Comparison of ENCODE assay signal across 7 cellular contexts in genomic region chr1:108889016-108889645, GRCh38. TPM values are rescaled to one million over a fixed set of nuclear protein-coding genes. Genes with fewer than 3 reads are reported as not detected.
"Had no signal": no experiment of that assay in that cellular context is flagged by ENCODE, and none has a peak within 500 bp of the region (broad histone marks: within the 10 kb centered on the region; RNA-seq: fewer than 3 reads in every experiment).

No MANE protein-coding gene starts in this region.

RNA-seq across cellular contexts. Expression of gene AKNAD1, which starts 32.2 kb away (rescaled TPM):
- total RNA-seq: activated CD4-positive, alpha-beta T cell treated with anti-CD3 and anti-CD28 coated beads, Interleukin-2, amount 10 ng/mL, durations not matched to agents 7 days and 5 days; activated CD8-positive, alpha-beta memory T cell treated with anti-CD3 and anti-CD28 coated beads, Interleukin-2, amount 10 ng/mL, durations not matched to agents 7 days and 5 days; activated CD8-positive, alpha-beta T cell treated with anti-CD3 and anti-CD28 coated beads for 36 hours; left ventricle myocardium superior; natural killer cell treated with Interleukin-12 subunit alpha and Interleukin-12 subunit beta and Interleukin-15 and Interleukin-18, amount 100 ng/mL, for 72 hours; pancreas; pulmonary artery endothelial cell had no signal
